2 cellular contexts compared by ENCODE assay signal in genomic region chr10:31000071-31000787, GRCh38.
TF ChIP-seq lines count a peak whose summit lies in the region.

No MANE protein-coding gene starts in this region.

TF ChIP-seq in GM12878, 131 proteins besides CTCF, POLR2A, EP300 and RAD21:
- TF ChIP-seq ZNF384 (IDR thresholded peaks at IDR 0.05; ENCODE audit: borderline replicate concordance, low read depth, low read length), result no peak
- TF ChIP-seq IKZF1 (conservative IDR thresholded peaks at IDR 0.05), result peak; percentile 42; the same call in 1 of the 2 replicates
- no peak for TF ChIP-seq HDAC2 (IDR thresholded peaks at IDR 0.05)
- no peak for TF ChIP-seq MEF2A (IDR thresholded peaks at IDR 0.05; ENCODE audit: insufficient read depth, low read depth, low read length)
- no peak for TF ChIP-seq ETV6 (conservative IDR thresholded peaks at IDR 0.05 in 1 of 2, IDR thresholded peaks at IDR 0.05 in 1 of 2; ENCODE audit: borderline replicate concordance in 1 of 2, low read depth in 1 of 2)
- no peak for TF ChIP-seq SREBF1 (IDR thresholded peaks at IDR 0.05; ENCODE audit: low read length)
- TF ChIP-seq SP1 (IDR thresholded peaks at IDR 0.05; ENCODE audit: low read depth, low read length), result no peak
- TF ChIP-seq, protein P1, sequence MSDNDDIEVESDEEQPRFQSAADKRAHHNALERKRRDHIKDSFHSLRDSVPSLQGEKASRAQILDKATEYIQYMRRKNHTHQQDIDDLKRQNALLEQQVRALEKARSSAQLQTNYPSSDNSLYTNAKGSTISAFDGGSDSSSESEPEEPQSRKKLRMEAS (IDR thresholded peaks at IDR 0.05; ENCODE audit: low read depth, low read length), result no peak
- no peak for TF ChIP-seq HDAC6 (IDR thresholded peaks at IDR 0.05; ENCODE audit: unreplicated experiment)
- no peak for TF ChIP-seq PAX5 (IDR thresholded peaks at IDR 0.05; ENCODE audit: borderline replicate concordance, low read depth, low read length)
- TF ChIP-seq ATF7 (IDR thresholded peaks at IDR 0.05; ENCODE audit: low read depth), result peak; percentile 88
- no peak for TF ChIP-seq TBL1XR1 (IDR thresholded peaks at IDR 0.05; ENCODE audit: low read depth, low read length)
- no peak for TF ChIP-seq SMARCA5 (IDR thresholded peaks at IDR 0.05)
- no peak for TF ChIP-seq PAX8 (IDR thresholded peaks at IDR 0.05)
- TF ChIP-seq RBBP5 (conservative IDR thresholded peaks at IDR 0.05), result no peak
- no peak for TF ChIP-seq SPI1 (IDR thresholded peaks at IDR 0.05; ENCODE audit: borderline replicate concordance, insufficient read depth, low read depth, low read length)
- TF ChIP-seq BRCA1 (IDR thresholded peaks at IDR 0.05; ENCODE audit: low read depth, low read length), result no peak
- no peak for TF ChIP-seq DPF2 (IDR thresholded peaks at IDR 0.05)
TF ChIP-seq in GM12878: peak in this region for 2.

TF ChIP-seq in SK-N-SH treated with all-trans-retinoic acid at 6 μM for 48 hours, 23 proteins besides CTCF, POLR2A, EP300 and RAD21:
- TF ChIP-seq ZNF8 (CRISPR knock-in tag; IDR thresholded peaks at IDR 0.05), result no peak
- TF ChIP-seq, protein P2, sequence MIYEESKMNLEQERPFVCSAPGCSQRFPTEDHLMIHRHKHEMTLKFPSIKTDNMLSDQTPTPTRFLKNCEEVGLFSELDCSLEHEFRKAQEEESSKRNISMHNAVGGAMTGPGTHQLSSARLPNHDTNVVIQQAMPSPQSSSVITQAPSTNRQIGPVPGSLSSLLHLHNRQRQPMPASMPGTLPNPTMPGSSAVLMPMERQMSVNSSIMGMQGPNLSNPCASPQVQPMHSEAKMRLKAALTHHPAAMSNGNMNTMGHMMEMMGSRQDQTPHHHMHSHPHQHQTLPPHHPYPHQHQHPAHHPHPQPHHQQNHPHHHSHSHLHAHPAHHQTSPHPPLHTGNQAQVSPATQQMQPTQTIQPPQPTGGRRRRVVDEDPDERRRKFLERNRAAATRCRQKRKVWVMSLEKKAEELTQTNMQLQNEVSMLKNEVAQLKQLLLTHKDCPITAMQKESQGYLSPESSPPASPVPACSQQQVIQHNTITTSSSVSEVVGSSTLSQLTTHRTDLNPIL (CRISPR knock-in tag; IDR thresholded peaks at IDR 0.05; ENCODE audit: low read depth), result no peak
- no peak for TF ChIP-seq ZC3H10 (CRISPR knock-in tag; IDR thresholded peaks at IDR 0.05)
- no peak for TF ChIP-seq ESRRG (CRISPR knock-in tag; IDR thresholded peaks at IDR 0.05)
- TF ChIP-seq RARB (CRISPR knock-in tag; IDR thresholded peaks at IDR 0.05), result no peak
- no peak for TF ChIP-seq BACH2 (CRISPR knock-in tag; IDR thresholded peaks at IDR 0.05; ENCODE audit: borderline replicate concordance)
